In the genomic region with DNA sequence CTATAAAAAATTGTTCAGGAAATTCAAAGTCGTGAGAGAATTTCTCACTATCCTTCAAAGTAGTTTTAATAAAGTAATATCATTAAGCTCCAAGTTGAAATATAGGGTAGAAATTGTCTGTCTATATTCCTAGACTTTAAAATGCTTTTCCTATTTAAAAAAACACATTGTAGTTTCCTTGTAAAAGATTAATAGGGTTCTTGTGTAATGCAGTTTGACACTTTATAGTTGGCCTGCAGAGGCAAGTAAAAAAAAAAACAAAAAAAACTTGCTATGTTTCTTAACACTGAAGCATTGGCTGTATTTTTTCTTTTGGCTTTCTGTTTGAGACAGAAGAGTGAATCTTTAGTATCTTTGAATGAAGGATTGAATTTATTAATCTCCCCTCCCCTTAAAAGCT, we compare ENCODE assay signal across 17 cellular contexts. TPM values are rescaled to one million over a fixed set of nuclear protein-coding genes. Genes with fewer than 3 reads are reported as not detected.
DNase-seq lines count a peak whose midpoint lies in the region; ATAC-seq, FAIRE-seq and TF ChIP-seq lines count a peak whose summit lies in the region.
"Had no signal": no experiment of that assay in that cellular context is flagged by ENCODE, and none has a peak within 500 bp of the region (broad histone marks: within the 10 kb centered on the region; RNA-seq: fewer than 3 reads in every experiment).

No MANE protein-coding gene starts in this region.

- TF ChIP-seq CTCF in body of pancreas (IDR thresholded peaks at IDR 0.05) (no peak), HepG2 (CRISPR knock-in tag; IDR thresholded peaks at IDR 0.05) (no peak)
- no peak for TF ChIP-seq CTCF in activated CD8-positive, alpha-beta T cell treated with anti-CD3 and anti-CD28 coated beads for 36 hours (IDR thresholded peaks at IDR 0.05)

- no peak overlapping the region for H3K9ac ChIP-seq in HepG2 (ENCODE audit: insufficient read depth, low read depth, low read length)
- H3K9ac ChIP-seq: BLaER1 treated with 17β-estradiol and CSF1 and Interleukin-3, amounts not matched to agents 10 nM and 100 nM had no signal

- POLR2A ChIA-PET in HepG2 (lab: Yijun Ruan, JAX), result no interaction called here
- POLR2A ChIA-PET in activated CD8-positive, alpha-beta T cell treated with anti-CD3 and anti-CD28 coated beads for 36 hours (lab: Charles Lee), result no interaction called here

- H3K27me3 Mint-ChIP-seq in stimulated activated naive CD8-positive, alpha-beta T cell treated with anti-CD3 and anti-CD28 coated beads, Interleukin-15, amount 100 ng/mL, for 72 hours, result no peaks in the 10 kb centered on the region
- H3K27me3 Mint-ChIP-seq in activated CD8-positive, alpha-beta T cell treated with anti-CD3 and anti-CD28 coated beads for 36 hours, result no peaks in the 10 kb centered on the region
- H3K27me3 Mint-ChIP-seq: CD8-positive, alpha-beta memory T cell had no signal

- H3K27ac Mint-ChIP-seq in stimulated activated naive CD8-positive, alpha-beta T cell treated with anti-CD3 and anti-CD28 coated beads, Interleukin-15, amount 100 ng/mL, for 72 hours, result no peak overlapping the region
- no peak overlapping the region for H3K27ac Mint-ChIP-seq in activated CD8-positive, alpha-beta T cell treated with anti-CD3 and anti-CD28 coated beads for 36 hours
- H3K27ac Mint-ChIP-seq: H9 had no signal

- TF ChIP-seq EP300 in HepG2 (IDR thresholded peaks at IDR 0.05; ENCODE audit: low read depth in 2 of 2, low read length in 2 of 2), result no peak
- no peak for TF ChIP-seq EP300 in HepG2 (CRISPR knock-in tag; IDR thresholded peaks at IDR 0.05; ENCODE audit: borderline replicate concordance)

- peak overlapping the region in 3 of 4 donors; percentile 27 to 62 (median 30) for H3K27ac ChIP-seq in body of pancreas
- peak overlapping the region; percentile 29 for H3K27ac ChIP-seq in HepG2 (ENCODE audit: extremely low read length, insufficient read depth, low read length)
- H3K27ac ChIP-seq: BLaER1 treated with 17β-estradiol and CSF1 and Interleukin-3, amounts not matched to agents 10 nM and 100 nM had no signal

- CTCF ChIA-PET in HepG2 (lab: Yijun Ruan, JAX; ENCODE audit: low intra/inter-chr PET ratio, low total read pairs), result no interaction called here
- CTCF ChIA-PET in activated CD8-positive, alpha-beta T cell treated with anti-CD3 and anti-CD28 coated beads for 36 hours (lab: Charles Lee), result interaction anchor here (1.0 kb wide), 1 partner anchor 55 kb away, joined by 3 read pairs; no protein-coding TSS in a partner anchor

- TF ChIP-seq POLR2A in body of pancreas (IDR thresholded peaks at IDR 0.05) (no peak), HepG2 (IDR thresholded peaks at IDR 0.05; ENCODE audit: insufficient read depth in 1 of 2, low read depth in 2 of 2, low read length in 2 of 2) (no peak)

- H3K4me1 ChIP-seq in body of pancreas (peaks cover 30% of the 10 kb centered on the region), HepG2 (ENCODE audit: insufficient read depth, low read length) (peaks cover 45% of the 10 kb centered on the region)
- H3K4me1 ChIP-seq: BLaER1 treated with 17β-estradiol and CSF1 and Interleukin-3, amounts not matched to agents 10 nM and 100 nM had no signal

- in situ Hi-C loops in HepG2 (cut with HindIII; ENCODE audit: extremely low pct_ligation_motif_present, low pct_unique_long_range_greater_than_20kb), result no loop called here

- peak overlapping the region; percentile 26 for H3K4me2 ChIP-seq in HepG2 (ENCODE audit: low read depth, low read length)
- H3K4me2 ChIP-seq: BLaER1 treated with 17β-estradiol and CSF1 and Interleukin-3, amounts not matched to agents 10 nM and 100 nM had no signal

- H3K79me2 ChIP-seq in HepG2 (ENCODE audit: insufficient read depth, low read length), result peaks cover 44% of the 10 kb centered on the region

- TF ChIP-seq RAD21 in HepG2 (CRISPR knock-in tag; IDR thresholded peaks at IDR 0.05), result no peak

- H3K36me3 ChIP-seq in body of pancreas (replicated peaks in 1 of 2; ENCODE audit: insufficient read depth in 1 of 2, low read depth in 2 of 2) (peaks cover 0 to 5% of the 10 kb centered on the region in 2 donors), HepG2 (replicated peaks in 1 of 2; ENCODE audit: control insufficient read depth in 1 of 2, insufficient read depth in 2 of 2, low read length in 2 of 2) (peaks cover 3 to 16% of the 10 kb centered on the region in 2 experiments; a peak in 4 of 5 replicates)

- WGBS in body of pancreas, 2 donors, result 11 to 18% methylated on average over 1 of the region's 1 CpG
- WGBS in HepG2 (ENCODE audit: low lambda C conversion rate), result 77% methylated on average over 1 of the region's 1 CpG

- intact Hi-C loops in body of pancreas (cut with DNase I), result no loop called here
- intact Hi-C loops in HepG2 (cut with micrococcal nuclease; ENCODE audit: unreplicated experiment), result no loop called here
- intact Hi-C loops in activated CD8-positive, alpha-beta T cell treated with anti-CD3 and anti-CD28 coated beads for 36 hours (cut with micrococcal nuclease), result no loop called here

- BruUV-seq in HepG2 (replicated peaks; lab: Mats Ljungman, UMichigan), result no TSS peak

- H3K4me1 Mint-ChIP-seq in stimulated activated naive CD8-positive, alpha-beta T cell treated with anti-CD3 and anti-CD28 coated beads, Interleukin-15, amount 100 ng/mL, for 72 hours, result peaks cover 12% of the 10 kb centered on the region
- peaks cover 24% of the 10 kb centered on the region for H3K4me1 Mint-ChIP-seq in activated CD8-positive, alpha-beta T cell treated with anti-CD3 and anti-CD28 coated beads for 36 hours (ENCODE audit: low read depth)
- H3K4me1 Mint-ChIP-seq: H9 had no signal

- 0 out of 2 replicates have a peak, but pooled peaks cover 5% of the 10 kb centered on the region for H4K20me1 ChIP-seq in HepG2 (ENCODE audit: insufficient read depth, low read length)
- H4K20me1 ChIP-seq: BLaER1 treated with 17β-estradiol and CSF1 and Interleukin-3, amounts not matched to agents 10 nM and 100 nM had no signal

- no peak for ATAC-seq in body of pancreas
- ATAC-seq in HepG2, result no peak
- no peak for ATAC-seq in HG03139 (IDR thresholded peaks at IDR 0.05; ENCODE audit: unreplicated experiment)
- ATAC-seq in stimulated activated naive CD8-positive, alpha-beta T cell treated with anti-CD3 and anti-CD28 coated beads, Interleukin-15, amount 100 ng/mL, for 72 hours, result no peak
- no peak for ATAC-seq in activated CD8-positive, alpha-beta T cell treated with anti-CD3 and anti-CD28 coated beads for 36 hours

- FAIRE-seq in G401.6 (lab: Jason Lieb, UNC), result peak; percentile 19
- FAIRE-seq in HepG2 (lab: Jason Lieb, UNC), result no peak

- H3K9me3 Mint-ChIP-seq in stimulated activated naive CD8-positive, alpha-beta T cell treated with anti-CD3 and anti-CD28 coated beads, Interleukin-15, amount 100 ng/mL, for 72 hours, result no peaks in the 10 kb centered on the region
- no peaks in the 10 kb centered on the region for H3K9me3 Mint-ChIP-seq in activated CD8-positive, alpha-beta T cell treated with anti-CD3 and anti-CD28 coated beads for 36 hours
- H3K9me3 Mint-ChIP-seq: CD8-positive, alpha-beta memory T cell; H9 had no signal

- H3K4me3 ChIP-seq in body of pancreas (no peak overlapping the region), HepG2 (replicated peaks in 1 of 3; ENCODE audit: insufficient read depth in 1 of 3, low read depth in 2 of 3, low read length in 3 of 3) (peak overlapping the region in 1 of 3 experiments; percentile 9; a peak in 1 of 6 replicates)
- H3K4me3 ChIP-seq: BLaER1 treated with 17β-estradiol and CSF1 and Interleukin-3, amounts not matched to agents 10 nM and 100 nM had no signal

- H3K27me3 ChIP-seq in body of pancreas (no peaks in the 10 kb centered on the region), HepG2 (ENCODE audit: control insufficient read depth in 1 of 2, insufficient read depth in 2 of 2, low read length in 2 of 2) (no peaks in the 10 kb centered on the region)
- H3K27me3 ChIP-seq: BLaER1 treated with 17β-estradiol and CSF1 and Interleukin-3, amounts not matched to agents 10 nM and 100 nM had no signal

- H3K36me3 Mint-ChIP-seq in activated CD8-positive, alpha-beta T cell treated with anti-CD3 and anti-CD28 coated beads for 36 hours (ENCODE audit: low read depth), result peaks cover 12% of the 10 kb centered on the region

- no peak overlapping the region for H2AFZ ChIP-seq in HepG2 (ENCODE audit: low read length)

- no peaks in the 10 kb centered on the region for H3K9me3 ChIP-seq in body of pancreas
- H3K9me3 ChIP-seq in HepG2 (ENCODE audit: low read length), result no peaks in the 10 kb centered on the region

- H3K4me3 Mint-ChIP-seq in stimulated activated naive CD8-positive, alpha-beta T cell treated with anti-CD3 and anti-CD28 coated beads, Interleukin-15, amount 100 ng/mL, for 72 hours, result no peak overlapping the region
- no peak overlapping the region for H3K4me3 Mint-ChIP-seq in activated CD8-positive, alpha-beta T cell treated with anti-CD3 and anti-CD28 coated beads for 36 hours
- H3K4me3 Mint-ChIP-seq: CD8-positive, alpha-beta memory T cell; H9 had no signal

- no peak for DNase-seq in body of pancreas
- no peak for DNase-seq in HepG2 (ENCODE audit: low spot score)
- peak; percentile 73 for DNase-seq in renal cortical epithelial cell (ENCODE audit: low read depth)
- DNase-seq in stimulated activated naive CD8-positive, alpha-beta T cell treated with anti-CD3 and anti-CD28 coated beads, Interleukin-15, amount 100 ng/mL, for 72 hours, result no peak
- DNase-seq in activated CD8-positive, alpha-beta T cell treated with anti-CD3 and anti-CD28 coated beads for 36 hours, result no peak
- DNase-seq in NCI-H128 (lab: John Stamatoyannopoulos, UW; ENCODE audit: unreplicated experiment), result no peak
- DNase-seq: CD8-positive, alpha-beta memory T cell; DMS79 treated with DMSO at 0.1 percent for 48 hours; H9; NCI-H1105; NCI-H1694 treated with DMSO at 0.1 percent for 48 hours; NCI-H510A; NK-92 treated with Interleukin-12 subunit alpha and Interleukin-12 subunit beta, amount 100 ng/mL, for 24 hours; Right ventricle myocardium superior had no signal

RNA-seq across cellular contexts. Expression of a gene that starts 17.4 kb away (rescaled TPM):
- total RNA-seq in body of pancreas, result 10 to 100 TPM; 30.0 to 68.0 TPM
- total RNA-seq in HepG2 (2016; rRNA removed; fragmentation: Illumina TruSeq; extraction: Trizol), result 54.3 and 72.3 TPM in 2 replicates
- 4.9 and 6.4 TPM in 2 replicates for total RNA-seq in HepG2 (2016; cell fraction: cytosol; rRNA removed; fragmentation: Illumina TruSeq; extraction: Trizol; ENCODE audit: low read depth)
- total RNA-seq in HepG2 (2016; cell fraction: insoluble cytoplasmic fraction; rRNA removed; fragmentation: Illumina TruSeq; extraction: Trizol), result 47.8 and 69.6 TPM in 2 replicates
- 8.6 and 11.7 TPM in 2 replicates for total RNA-seq in HepG2 (2016; cell fraction: membrane; rRNA removed; fragmentation: Illumina TruSeq; extraction: Trizol)
- 89.9 and 106 TPM in 2 replicates for total RNA-seq in HepG2 (2016; cell fraction: nucleus; rRNA removed; fragmentation: Illumina TruSeq; extraction: Trizol)
- 43.2 and 46.1 TPM in 2 replicates for polyA plus RNA-seq in HepG2 (2011; rRNA removed)
- polyA plus RNA-seq in HepG2 (2011; cell fraction: cytosol; rRNA removed), result 19.6 and 35.4 TPM in 2 replicates
- polyA plus RNA-seq in HepG2 (2011; cell fraction: nucleus; rRNA removed), result 15.6 and 17.4 TPM in 2 replicates
- polyA plus RNA-seq in HepG2 (2012), result 71.5 and 80.7 TPM in 2 replicates
- 1.1 and 1.5 TPM in 2 replicates for polyA plus RNA-seq in HepG2 (2016; cell fraction: cytosol; fragmentation: Illumina TruSeq; extraction: Trizol; ENCODE audit: low read depth)
- 17.2 and 18.1 TPM in 2 replicates for polyA plus RNA-seq in HepG2 (2016; cell fraction: insoluble cytoplasmic fraction; fragmentation: Illumina TruSeq; extraction: Trizol; ENCODE audit: low read depth)
- polyA plus RNA-seq in HepG2 (2016; cell fraction: membrane; fragmentation: Illumina TruSeq; extraction: Trizol; ENCODE audit: low read depth), result 2.5 and 3.0 TPM in 2 replicates
- 36.8 and 40.4 TPM in 2 replicates for polyA plus RNA-seq in HepG2 (2016; cell fraction: nucleus; fragmentation: Illumina TruSeq; extraction: Trizol; ENCODE audit: insufficient read depth, low read depth)
- polyA minus RNA-seq in HepG2 (2011; rRNA and poly(A)+ RNA removed; ENCODE audit: low replicate concordance), result 43.4 and 65.4 TPM in 2 replicates
- polyA minus RNA-seq in HepG2 (2011; cell fraction: cytosol; rRNA and poly(A)+ RNA removed), result 152 and 251 TPM in 2 replicates
- polyA minus RNA-seq in HepG2 (2011; cell fraction: nucleus; rRNA and poly(A)+ RNA removed), result 101 and 151 TPM in 2 replicates
- total RNA-seq in renal cortical epithelial cell, result 169 and 332 TPM in 2 replicates
- 10 to 100 TPM; 25.9 to 26.8 TPM for total RNA-seq in activated CD8-positive, alpha-beta T cell treated with anti-CD3 and anti-CD28 coated beads for 36 hours
